8 cellular contexts compared by ENCODE assay signal in the genomic region with DNA sequence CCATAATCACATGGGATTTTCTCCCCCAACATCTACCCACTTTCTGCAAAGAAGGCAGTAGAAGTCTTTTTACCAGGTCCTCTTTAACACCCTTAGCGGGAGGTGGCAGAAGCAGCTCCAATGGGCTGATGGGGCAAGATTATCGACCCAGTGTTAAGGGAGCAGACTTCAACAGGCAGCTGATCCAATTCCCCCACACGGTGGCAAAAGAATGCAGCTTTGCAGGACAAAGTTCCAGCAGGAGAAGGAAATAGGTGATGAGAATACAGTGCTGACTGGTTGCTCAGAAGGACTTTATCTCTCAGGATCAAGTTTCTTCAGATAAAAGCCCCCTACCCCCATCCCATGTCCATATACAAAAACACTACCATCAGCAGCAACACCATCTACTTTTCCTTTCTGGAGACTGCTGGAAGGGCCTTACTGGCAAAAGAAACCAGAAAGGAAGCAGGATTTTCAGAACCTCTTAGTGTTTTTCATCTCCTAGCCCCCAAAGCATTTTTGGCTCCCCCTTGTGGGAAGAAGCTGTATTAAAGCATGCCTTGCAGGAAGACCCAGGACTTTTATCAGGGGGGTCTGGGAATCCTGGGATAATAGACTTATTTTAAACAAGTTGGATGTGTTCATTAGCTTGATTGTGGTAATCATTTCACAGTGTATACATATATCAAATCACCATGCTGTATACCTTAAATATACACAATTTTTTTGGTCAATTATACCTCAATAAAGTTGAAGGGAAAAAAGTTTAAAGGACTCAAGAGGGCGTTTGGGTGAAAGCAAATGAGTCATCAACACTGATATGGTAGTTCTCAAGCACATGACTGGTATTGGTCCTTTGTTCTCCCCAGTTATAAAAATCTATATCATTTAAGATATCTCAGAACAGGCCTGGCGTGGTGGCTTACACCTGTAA.
A peak's percentile ranks its signal among the peaks of the same experiment; 100 is the strongest.
DNase-seq lines count a peak whose midpoint lies in the region; ATAC-seq and TF ChIP-seq lines count a peak whose summit lies in the region.

No MANE protein-coding gene starts in this region.

- H3K9ac ChIP-seq in mesenchymal stem cell (ENCODE audit: low read length), result no peak overlapping the region

- no peak overlapping the region for H4K8ac ChIP-seq in mesenchymal stem cell (ENCODE audit: low read length)

- H3K79me1 ChIP-seq in mesenchymal stem cell (replicated peaks; ENCODE audit: low read length, poor library complexity, severe bottlenecking), result no peaks in the 10 kb centered on the region

- DNase-seq in BJ (ENCODE audit: low read depth) (no peak), GM12865 (ENCODE audit: low read depth) (peak; percentile 29), Panc1 (ENCODE audit: low read depth, low spot score) (peak; percentile 5), cerebellar cortex (ENCODE audit: low spot score) (peak; percentile 50), mesenchymal stem cell (peak; percentile 48)

- CTCF ChIA-PET in BJ (lab: Yijun Ruan, JAX) (interaction anchor here (0.7 to 1.8 kb wide), 10 partner anchors 8 to 235 kb away, joined by 3 to 11 read pairs (median 3); no protein-coding TSS in a partner anchor), Panc1 (lab: Charles Lee) (interaction anchor here (0.6 to 1.1 kb wide), 3 partner anchors 11 to 176 kb away, joined by 3 to 20 read pairs (median 6); no protein-coding TSS in a partner anchor)

- no peak overlapping the region for H3K14ac ChIP-seq in mesenchymal stem cell (ENCODE audit: low read length in 2 of 2)

- intact Hi-C loops in Panc1 (cut with micrococcal nuclease; ENCODE audit: unreplicated experiment), result loop anchor here (5.0 kb wide), 1 partner anchor 47 kb away; no protein-coding TSS in a partner anchor

- in situ Hi-C loops in Panc1 (cut with HindIII; ENCODE audit: low pct_unique_long_range_greater_than_20kb, low sequenced_read_pairs), result no loop called here

- POLR2A ChIA-PET in BJ (lab: Charles Lee) (no interaction called here), Panc1 (lab: Charles Lee) (no interaction called here)

- H2BK15ac ChIP-seq in mesenchymal stem cell (ENCODE audit: low read depth, poor library complexity, severe bottlenecking), result no peak overlapping the region

- no peak overlapping the region for H2BK12ac ChIP-seq in mesenchymal stem cell (ENCODE audit: low read length in 2 of 2)

- no peak overlapping the region for H4K91ac ChIP-seq in mesenchymal stem cell (ENCODE audit: low read length)

- no peak overlapping the region for H3K18ac ChIP-seq in mesenchymal stem cell (ENCODE audit: low read depth in 1 of 2, low read length in 2 of 2)

- H2BK5ac ChIP-seq in mesenchymal stem cell (ENCODE audit: low read depth, low read length, poor library complexity, severe bottlenecking), result no peak overlapping the region

- TF ChIP-seq CTCF in BJ (IDR thresholded peaks at IDR 0.05; ENCODE audit: insufficient read depth, low read depth, low read length) (peak; percentile 56), GM12865 (IDR thresholded peaks at IDR 0.05; ENCODE audit: insufficient read depth, low read depth, low read length, missing control alignments) (peak; percentile 43), Panc1 (IDR thresholded peaks at IDR 0.05) (peak; percentile 80)

- no TSS peak for BruUV-seq in Panc1 (replicated peaks; lab: Mats Ljungman, UMichigan)

- H3K4me2 ChIP-seq in mesenchymal stem cell (ENCODE audit: low read length, poor library complexity, severe bottlenecking), result no peak overlapping the region

- H2BK120ac ChIP-seq in mesenchymal stem cell (ENCODE audit: low read depth, low read length), result no peak overlapping the region

- no peak overlapping the region for H3K4me3 ChIP-seq in BJ (ENCODE audit: low read depth, low read length)
- no peak overlapping the region for H3K4me3 ChIP-seq in GM12865 (ENCODE audit: low read depth, low read length)
- H3K4me3 ChIP-seq in Panc1 (ENCODE audit: low read depth in 2 of 2, low read length in 2 of 2), result no peak overlapping the region
- H3K4me3 ChIP-seq in mesenchymal stem cell (ENCODE audit: insufficient read depth in 1 of 2, low read depth in 1 of 2, low read length in 2 of 2), result no peak overlapping the region

- 92% methylated on average over 2 of the region's 5 CpGs for WGBS in mesenchymal stem cell

- H3K4ac ChIP-seq in mesenchymal stem cell (ENCODE audit: low read depth in 1 of 2, low read length in 2 of 2), result no peak overlapping the region

- no peak overlapping the region for H3K27ac ChIP-seq in Panc1 (ENCODE audit: low read length)
- H3K27ac ChIP-seq in mesenchymal stem cell (ENCODE audit: low read length, poor library complexity, severe bottlenecking), result no peak overlapping the region

- H3K4me1 ChIP-seq in Panc1 (ENCODE audit: control insufficient read depth, insufficient read depth, low read length) (no peaks in the 10 kb centered on the region), mesenchymal stem cell (ENCODE audit: control insufficient read depth, insufficient read depth, low read depth, low read length) (no peaks in the 10 kb centered on the region)

- H3K27me3 ChIP-seq in BJ (ENCODE audit: control insufficient read depth, insufficient read depth, low read length) (no peaks in the 10 kb centered on the region), Panc1 (ENCODE audit: control insufficient read depth, insufficient read depth, low read length) (no peaks in the 10 kb centered on the region; the same call in 1 of the 2 replicates), mesenchymal stem cell (ENCODE audit: control insufficient read depth in 1 of 2, insufficient read depth in 1 of 2, low read length in 2 of 2) (peaks cover 0 to 2% of the 10 kb centered on the region in 2 experiments)

- ATAC-seq in Panc1 (no peak), HG02885 (IDR thresholded peaks at IDR 0.05; ENCODE audit: poor library complexity, unreplicated experiment) (no peak), GM21367 (IDR thresholded peaks at IDR 0.05; ENCODE audit: unreplicated experiment) (no peak), GM19351 (IDR thresholded peaks at IDR 0.05; ENCODE audit: unreplicated experiment) (no peak)

- peak overlapping the region; percentile 71 for H2AFZ ChIP-seq in mesenchymal stem cell (ENCODE audit: low read depth, low read length)

- H3K9me3 ChIP-seq in Panc1 (ENCODE audit: control insufficient read depth, insufficient read depth, low read depth, low read length) (no peaks in the 10 kb centered on the region), mesenchymal stem cell (ENCODE audit: control insufficient read depth, low read length) (peaks cover 3% of the 10 kb centered on the region)

- H3K36me3 ChIP-seq in BJ (ENCODE audit: control insufficient read depth, insufficient read depth, low read length) (no peaks in the 10 kb centered on the region), Panc1 (ENCODE audit: control insufficient read depth, insufficient read depth, low read length) (no peaks in the 10 kb centered on the region), mesenchymal stem cell (ENCODE audit: control insufficient read depth in 1 of 2, insufficient read depth in 2 of 2, low read depth in 1 of 2, low read length in 2 of 2) (no peaks in the 10 kb centered on the region)

- no peak overlapping the region for H3K23ac ChIP-seq in mesenchymal stem cell (ENCODE audit: low read length in 2 of 2)

- no peak overlapping the region for H2AK5ac ChIP-seq in mesenchymal stem cell (ENCODE audit: low read length, severe bottlenecking)
